ENCODE assay signal across 28 cellular contexts in the genomic region with DNA sequence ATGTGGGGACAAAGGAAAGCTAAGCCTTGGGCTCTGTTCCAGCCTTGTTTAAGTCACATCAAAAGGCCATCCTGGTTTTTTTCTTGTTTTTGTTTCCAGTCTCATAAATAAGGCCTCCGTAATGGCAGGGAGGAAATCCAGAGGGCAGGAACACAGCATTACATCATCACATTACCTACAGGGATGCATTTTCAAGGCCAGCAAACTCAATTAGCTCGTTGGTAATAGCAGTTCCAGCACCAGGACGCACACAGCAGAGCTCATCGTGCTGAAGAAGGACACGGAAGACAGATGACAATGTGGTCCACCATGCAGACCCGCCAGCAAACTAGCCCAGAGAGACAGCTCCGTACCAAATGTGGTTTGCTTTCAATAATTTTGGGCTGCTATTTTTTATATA.
"Had no signal": no experiment of that assay in that cellular context is flagged by ENCODE, and none has a peak within 500 bp of the region (broad histone marks: within the 10 kb centered on the region; RNA-seq: fewer than 3 reads in every experiment).

No MANE protein-coding gene starts in this region.

- DNase-seq: dermis blood vessel endothelial cell; effector memory CD4-positive, alpha-beta T cell; foreskin keratinocyte; hypothalamus; immature natural killer cell; mucosa of descending colon; naive B cell; nucleus accumbens; sigmoid colon; stimulated activated CD4-positive, alpha-beta T cell treated with anti-CD3 and anti-CD28 coated beads, Interleukin-4, amount 100 ng/mL, for 4 hours; stimulated activated naive CD8-positive, alpha-beta T cell treated with anti-CD3 and anti-CD28 coated beads, Interleukin-15, Interleukin-2, amounts not matched to agents 100 U/mL and 50 U/mL, for 24 hours; substantia nigra; testis; tibial artery; upper lobe of right lung; uterus had no signal

- H3K36me3 ChIP-seq: esophagus muscularis mucosa, gastroesophageal sphincter, neural progenitor cell, prostate gland, right atrium auricular region, sigmoid colon, tibial artery, upper lobe of right lung, uterus had no signal

- H3K4me1 Mint-ChIP-seq: immature natural killer cell; memory B cell; naive B cell; nephron; stimulated activated memory B cell treated with anti-CD40 and anti-IgM and Interleukin-4, amounts not matched to agents 10 μg/mL and 1 μg/mL and 100 μg/mL, for 72 hours had no signal

- H3K27me3 Mint-ChIP-seq: naive B cell; stimulated activated memory B cell treated with anti-CD40 and anti-IgM and Interleukin-4, amounts not matched to agents 10 μg/mL and 1 μg/mL and 100 μg/mL, for 72 hours had no signal

- H3K36me3 Mint-ChIP-seq: memory B cell; mesothelial cell of epicardium; neural progenitor cell; stimulated activated memory B cell treated with anti-CD40 and anti-IgM and Interleukin-4, amounts not matched to agents 10 μg/mL and 1 μg/mL and 100 μg/mL, for 72 hours had no signal

- H3K4me3 ChIP-seq: coronary artery, esophagus muscularis mucosa, gastroesophageal sphincter, lung, mucosa of descending colon, neural progenitor cell, prostate gland, right atrium auricular region, sigmoid colon, testis, tibial artery, upper lobe of right lung, uterus had no signal

- H3K9me3 ChIP-seq: esophagus muscularis mucosa, gastroesophageal sphincter, prostate gland, right atrium auricular region, testis, tibial artery, upper lobe of right lung, uterus had no signal

- H3K4me3 Mint-ChIP-seq: immature natural killer cell; memory B cell; mesothelial cell of epicardium; naive B cell; nephron; neural progenitor cell; stimulated activated memory B cell treated with anti-CD40 and anti-IgM and Interleukin-4, amounts not matched to agents 10 μg/mL and 1 μg/mL and 100 μg/mL, for 72 hours had no signal

- ATAC-seq: foreskin keratinocyte; gastroesophageal sphincter; left lobe of liver; mucosa of descending colon; stimulated activated memory B cell treated with anti-CD40 and anti-IgM and Interleukin-4, amounts not matched to agents 10 μg/mL and 1 μg/mL and 100 μg/mL, for 72 hours; stimulated activated naive CD8-positive, alpha-beta T cell treated with anti-CD3 and anti-CD28 coated beads, Interleukin-15, Interleukin-2, amounts not matched to agents 100 U/mL and 50 U/mL, for 24 hours; upper lobe of right lung had no signal

- H3K4me1 ChIP-seq: esophagus muscularis mucosa, foreskin keratinocyte, gastroesophageal sphincter, prostate gland, right atrium auricular region, sigmoid colon, tibial artery, upper lobe of right lung, uterus had no signal

- H3K27ac Mint-ChIP-seq: immature natural killer cell; memory B cell; mesothelial cell of epicardium; nephron; neural progenitor cell; stimulated activated memory B cell treated with anti-CD40 and anti-IgM and Interleukin-4, amounts not matched to agents 10 μg/mL and 1 μg/mL and 100 μg/mL, for 72 hours had no signal

- H3K27ac ChIP-seq: coronary artery, esophagus muscularis mucosa, foreskin keratinocyte, gastroesophageal sphincter, neural progenitor cell, prostate gland, right atrium auricular region, sigmoid colon, testis, tibial artery, upper lobe of right lung, uterus had no signal

- H3K27me3 ChIP-seq: esophagus muscularis mucosa, foreskin keratinocyte, neural progenitor cell, right atrium auricular region, testis, tibial artery, upper lobe of right lung, uterus had no signal

- H3K9me3 Mint-ChIP-seq: mesothelial cell of epicardium, neural progenitor cell had no signal
